27 cellular contexts compared by ENCODE assay signal in the genomic region with DNA sequence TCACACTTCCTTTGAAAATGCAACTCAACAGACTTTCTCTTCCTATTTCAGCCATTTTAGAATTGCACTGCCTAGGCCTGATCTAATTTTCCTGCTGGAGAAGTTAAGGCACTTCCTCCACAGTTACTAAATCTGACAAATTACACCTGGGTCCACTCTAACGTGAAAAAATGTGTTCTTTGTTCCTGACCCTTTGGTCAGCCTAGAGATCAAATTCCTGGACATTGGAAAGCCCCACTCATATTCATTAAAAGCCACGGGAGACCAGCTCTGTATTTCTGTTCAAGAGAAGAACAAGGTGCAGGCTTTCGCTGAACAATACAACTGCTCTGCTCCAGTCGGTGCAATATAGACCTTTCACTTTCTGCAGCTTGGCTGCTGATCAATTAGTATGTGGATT.
DNase-seq lines count a peak whose midpoint lies in the region; ATAC-seq and TF ChIP-seq lines count a peak whose summit lies in the region.
"Had no signal": no experiment of that assay in that cellular context is flagged by ENCODE, and none has a peak within 500 bp of the region (broad histone marks: within the 10 kb centered on the region; RNA-seq: fewer than 3 reads in every experiment).

No MANE protein-coding gene starts in this region.

- H2AK5ac ChIP-seq in neuronal stem cell (ENCODE audit: low read depth, low read length) = no peak overlapping the region

- no peak overlapping the region for H4K8ac ChIP-seq in neuronal stem cell (ENCODE audit: low read depth, low read length)

- WGBS in heart left ventricle, 4 donors = 45 to 53% (median 49%) methylated on average over 4 of the region's 4 CpGs
- WGBS in neuronal stem cell (ENCODE audit: extremely low coverage in 2 of 2, insufficient read length in 2 of 2, insufficient replicate concordance in 1 of 2), 2 donors = no CpG with 5 or more reads among the region's 4 CpGs
- WGBS in thyroid gland, 2 donors = 30 to 45% methylated on average over 4 of the region's 4 CpGs

- H3K9ac ChIP-seq in neuronal stem cell (ENCODE audit: low read depth, low read length, poor library complexity) = no peak overlapping the region

- H3K18ac ChIP-seq in neuronal stem cell (ENCODE audit: low read length) = no peak overlapping the region

- peaks cover 0 to 47% (median 23%) of the 10 kb centered on the region in 12 donors for H3K4me1 ChIP-seq in heart left ventricle
- peaks cover 0 to 14% of the 10 kb centered on the region in 2 donors for H3K4me1 ChIP-seq in neuronal stem cell (ENCODE audit: control insufficient read depth in 2 of 2, insufficient read depth in 1 of 2, low read depth in 1 of 2, low read length in 2 of 2)
- peaks cover 27 to 37% of the 10 kb centered on the region in 2 donors for H3K4me1 ChIP-seq in thyroid gland
- H3K4me1 ChIP-seq: Caco-2 had no signal

- no peak for TF ChIP-seq CTCF in heart left ventricle (IDR thresholded peaks at IDR 0.05)
- no peak for TF ChIP-seq CTCF in thyroid gland (IDR thresholded peaks at IDR 0.05)

- H4K91ac ChIP-seq in neuronal stem cell (ENCODE audit: low read depth, low read length, poor library complexity) = no peak overlapping the region

- H3K36me3 Mint-ChIP-seq in activated T-helper 2 cell treated with anti-CD3 and anti-CD28 coated beads, Interferon-gamma antibody, Interleukin-2, Interleukin-4, amounts not matched to agents 10 μg/mL and 5 μg/mL and 100 μg/mL, durations not matched to agents 14 hours and 24 hours and 36 hours (ENCODE audit: low read depth) = no peaks in the 10 kb centered on the region
- H3K36me3 Mint-ChIP-seq: activated naive CD8-positive, alpha-beta T cell treated with anti-CD3 and anti-CD28 coated beads for 36 hours had no signal

- no peak overlapping the region for H3K27ac Mint-ChIP-seq in activated T-helper 2 cell treated with anti-CD3 and anti-CD28 coated beads, Interferon-gamma antibody, Interleukin-2, Interleukin-4, amounts not matched to agents 10 μg/mL and 5 μg/mL and 100 μg/mL, durations not matched to agents 14 hours and 24 hours and 36 hours
- H3K27ac Mint-ChIP-seq: activated naive CD8-positive, alpha-beta T cell treated with anti-CD3 and anti-CD28 coated beads for 36 hours had no signal

- no peak overlapping the region for H3K4me2 ChIP-seq in neuronal stem cell (ENCODE audit: insufficient read depth, low read length, poor library complexity, severe bottlenecking)
- H3K4me2 ChIP-seq: smooth muscle cell had no signal

- H3K4me3 Mint-ChIP-seq in activated T-helper 2 cell treated with anti-CD3 and anti-CD28 coated beads, Interferon-gamma antibody, Interleukin-2, Interleukin-4, amounts not matched to agents 10 μg/mL and 5 μg/mL and 100 μg/mL, durations not matched to agents 14 hours and 24 hours and 36 hours (ENCODE audit: low read depth) = no peak overlapping the region
- H3K4me3 Mint-ChIP-seq: activated naive CD8-positive, alpha-beta T cell treated with anti-CD3 and anti-CD28 coated beads for 36 hours had no signal

- H3K4me3 ChIP-seq in heart left ventricle (no peak overlapping the region), neuronal stem cell (ENCODE audit: low read length in 2 of 2) (no peak overlapping the region), thyroid gland (replicated peaks in 1 of 3) (no peak overlapping the region)
- H3K4me3 ChIP-seq: HAP-1, SJCRH30 had no signal

- no peak overlapping the region for H2BK5ac ChIP-seq in neuronal stem cell (ENCODE audit: low read length)

- H3K9me3 Mint-ChIP-seq in activated T-helper 2 cell treated with anti-CD3 and anti-CD28 coated beads, Interferon-gamma antibody, Interleukin-2, Interleukin-4, amounts not matched to agents 10 μg/mL and 5 μg/mL and 100 μg/mL, durations not matched to agents 14 hours and 24 hours and 36 hours = no peaks in the 10 kb centered on the region
- H3K9me3 Mint-ChIP-seq: activated naive CD8-positive, alpha-beta T cell treated with anti-CD3 and anti-CD28 coated beads for 36 hours had no signal

- DNase-seq in Right ventricle myocardium superior = no peak
- DNase-seq in heart left ventricle = no peak
- DNase-seq in left lobe of liver (ENCODE audit: low spot score) = no peak
- peak; percentile 20 for DNase-seq in neuronal stem cell (ENCODE audit: low spot score)
- DNase-seq in thyroid gland = no peak
- no peak for DNase-seq in D341Med (ENCODE audit: low spot score)
- DNase-seq in activated T-helper 2 cell treated with anti-CD3 and anti-CD28 coated beads, Interferon-gamma antibody, Interleukin-2, Interleukin-4, amounts not matched to agents 10 μg/mL and 5 μg/mL and 100 μg/mL, durations not matched to agents 14 hours and 24 hours and 36 hours (ENCODE audit: low spot score) = no peak
- DNase-seq: 8988T; activated CD4-positive, alpha-beta T cell treated with anti-CD3 and anti-CD28 coated beads for 48 hours; activated effector memory CD4-positive, alpha-beta T cell treated with Interleukin-2 at 50 U/mL for 16 hours; activated naive CD8-positive, alpha-beta T cell treated with anti-CD3 and anti-CD28 coated beads for 36 hours; anterior cingulate cortex; Caco-2; central memory CD4-positive, alpha-beta T cell; cortex of kidney; effector memory CD4-positive, alpha-beta T cell; kidney; NCI-H2107; NCI-H345; SJCRH30; stimulated activated naive CD4-positive, alpha-beta T cell; T-helper 9 cell had no signal

- peak overlapping the region; percentile 67 for H2AFZ ChIP-seq in neuronal stem cell (ENCODE audit: low read length)

- TF ChIP-seq POLR2A in heart left ventricle (IDR thresholded peaks at IDR 0.05) = no peak
- no peak for TF ChIP-seq POLR2A in thyroid gland (IDR thresholded peaks at IDR 0.05)

- H3K23ac ChIP-seq in neuronal stem cell (ENCODE audit: low read depth, low read length, poor library complexity) = no peak overlapping the region

- H3K36me3 ChIP-seq in heart left ventricle = peaks cover 0 to 6% (median 0%) of the 10 kb centered on the region in 9 donors
- no peaks in the 10 kb centered on the region for H3K36me3 ChIP-seq in neuronal stem cell (replicated peaks in 1 of 2; ENCODE audit: control insufficient read depth in 2 of 2, insufficient read depth in 2 of 2, low read length in 2 of 2)
- no peaks in the 10 kb centered on the region for H3K36me3 ChIP-seq in thyroid gland
- H3K36me3 ChIP-seq: HAP-1, neutrophil, SJCRH30 had no signal

- intact Hi-C loops in Right ventricle myocardium superior (cut with DNase I) (no loop called here), heart left ventricle (cut with DNase I) (loop anchor here in 3 of 10 donors (5.0 to 10.0 kb wide), 3 partner anchors 37 to 95 kb away; a partner anchor contains a TSS), thyroid gland (cut with DNase I) (no loop called here)
- intact Hi-C loops in activated T-helper 2 cell treated with anti-CD3 and anti-CD28 coated beads, Interferon-gamma antibody, Interleukin-2, Interleukin-4, amounts not matched to agents 10 μg/mL and 5 μg/mL and 100 μg/mL, durations not matched to agents 14 hours and 24 hours and 36 hours (cut with micrococcal nuclease) = no loop called here

- H3K27me3 Mint-ChIP-seq in activated T-helper 2 cell treated with anti-CD3 and anti-CD28 coated beads, Interferon-gamma antibody, Interleukin-2, Interleukin-4, amounts not matched to agents 10 μg/mL and 5 μg/mL and 100 μg/mL, durations not matched to agents 14 hours and 24 hours and 36 hours (ENCODE audit: low read depth) = no peaks in the 10 kb centered on the region

- no peaks in the 10 kb centered on the region for H3K27me3 ChIP-seq in heart left ventricle
- H3K27me3 ChIP-seq in neuronal stem cell (ENCODE audit: control insufficient read depth in 3 of 3, insufficient read depth in 3 of 3, low read depth in 1 of 3, low read length in 3 of 3) = no peaks in the 10 kb centered on the region
- no peaks in the 10 kb centered on the region for H3K27me3 ChIP-seq in thyroid gland
- H3K27me3 ChIP-seq: neutrophil, SJCRH30 had no signal

- peak; percentile 19 for ATAC-seq in Right ventricle myocardium superior (ENCODE audit: poor library complexity)
- no peak for ATAC-seq in heart left ventricle
- peak; percentile 43 for ATAC-seq in left lobe of liver
- ATAC-seq in esophagus mucosa = no peak

- no peaks in the 10 kb centered on the region for H3K4me1 Mint-ChIP-seq in activated T-helper 2 cell treated with anti-CD3 and anti-CD28 coated beads, Interferon-gamma antibody, Interleukin-2, Interleukin-4, amounts not matched to agents 10 μg/mL and 5 μg/mL and 100 μg/mL, durations not matched to agents 14 hours and 24 hours and 36 hours (ENCODE audit: low read depth)
- H3K4me1 Mint-ChIP-seq: activated naive CD8-positive, alpha-beta T cell treated with anti-CD3 and anti-CD28 coated beads for 36 hours had no signal

- H3K27ac ChIP-seq in heart left ventricle (peak overlapping the region in 4 of 12 donors; percentile 3 to 40 (median 24)), neuronal stem cell (replicated peaks; ENCODE audit: low read length) (no peak overlapping the region), thyroid gland (peak overlapping the region; percentile 76 to 79 (median 77))
- H3K27ac ChIP-seq: C4-2B, neutrophil, SJCRH30 had no signal

- no peaks in the 10 kb centered on the region for H3K79me1 ChIP-seq in neuronal stem cell (ENCODE audit: low read depth, low read length)

- H3K9me3 ChIP-seq in heart left ventricle = no peaks in the 10 kb centered on the region
- H3K9me3 ChIP-seq in neuronal stem cell (replicated peaks in 1 of 2; ENCODE audit: control insufficient read depth in 2 of 2, insufficient read depth in 1 of 2, low read depth in 1 of 2, low read length in 2 of 2) = no peaks in the 10 kb centered on the region
- no peaks in the 10 kb centered on the region for H3K9me3 ChIP-seq in thyroid gland
- H3K9me3 ChIP-seq: Caco-2, HAP-1, neutrophil, SJCRH30 had no signal

- H3K14ac ChIP-seq in neuronal stem cell (ENCODE audit: low read length) = no peak overlapping the region

- H2BK12ac ChIP-seq in neuronal stem cell (ENCODE audit: low read length) = no peak overlapping the region

- H2BK15ac ChIP-seq in neuronal stem cell (ENCODE audit: low read length) = no peak overlapping the region

- no peak overlapping the region for H3K4ac ChIP-seq in neuronal stem cell (ENCODE audit: low read length)

- H2BK120ac ChIP-seq in neuronal stem cell (ENCODE audit: low read depth, low read length) = no peak overlapping the region

Comparison
In these comparisons a context has a peak if more than half of its experiments do, and no peak if none do; other contexts are left out.
1. ATAC-seq: peak in Right ventricle myocardium superior (single experiment) and left lobe of liver (single experiment); none in heart left ventricle (0 of 4) and esophagus mucosa (single experiment).